ENCODE assay signal across 19 cellular contexts in the genomic region with DNA sequence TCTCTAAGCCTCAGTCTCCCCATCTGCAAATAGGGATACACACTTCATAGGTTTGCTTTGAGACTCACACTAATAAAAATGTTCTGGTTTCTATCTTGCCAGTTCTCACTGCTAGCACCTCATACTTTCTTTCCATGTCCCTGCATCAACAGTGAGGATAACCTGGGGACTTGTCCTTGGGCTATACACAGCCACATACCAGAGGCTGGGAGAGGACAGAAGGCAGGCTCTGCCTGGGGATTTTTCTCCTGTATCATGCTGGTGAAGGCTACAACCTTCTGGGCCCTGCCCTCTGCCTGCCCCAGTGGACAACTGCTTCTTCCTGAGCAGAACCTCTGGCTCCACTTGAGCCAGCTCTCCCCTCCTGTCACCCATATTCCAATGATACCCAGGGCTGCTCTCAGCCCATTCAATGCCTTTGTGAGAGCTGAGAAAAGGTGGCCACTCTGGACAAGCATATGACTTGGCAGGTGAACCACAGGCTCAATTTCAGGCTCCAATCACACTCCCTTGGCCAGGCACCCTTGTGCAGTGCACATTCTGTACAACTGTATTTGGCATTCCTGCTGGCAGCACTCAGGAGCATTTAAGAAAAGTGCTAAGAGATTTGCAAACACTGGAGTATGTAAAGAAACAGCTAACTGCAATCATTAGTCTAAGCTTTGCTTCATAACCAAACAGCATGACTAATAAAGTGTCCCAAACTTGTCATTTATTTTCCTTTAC.
"Had no signal": no experiment of that assay in that cellular context is flagged by ENCODE, and none has a peak within 500 bp of the region (broad histone marks: within the 10 kb centered on the region; RNA-seq: fewer than 3 reads in every experiment).

No MANE protein-coding gene starts in this region.

- H3K4me3 ChIP-seq: dorsolateral prefrontal cortex, gastrocnemius medialis, heart right ventricle, stomach, uterus had no signal

- H3K9me3 ChIP-seq: gastrocnemius medialis, uterus had no signal

- H3K4me1 ChIP-seq: gastrocnemius medialis, heart right ventricle, parathyroid adenoma, stomach, uterus had no signal

- H3K36me3 ChIP-seq: gastrocnemius medialis, heart right ventricle, stomach, uterus had no signal

- H3K4me1 Mint-ChIP-seq: nephron had no signal

- H3K4me3 Mint-ChIP-seq: nephron had no signal

- H3K36me3 Mint-ChIP-seq: type B pancreatic cell had no signal

- H3K27ac ChIP-seq: dorsolateral prefrontal cortex, gastrocnemius medialis, heart right ventricle, parathyroid adenoma, stomach, uterus had no signal

- ATAC-seq: gastrocnemius medialis, heart right ventricle, left cardiac atrium, left ventricle myocardium superior had no signal

- H3K27me3 ChIP-seq: gastrocnemius medialis, uterus had no signal

- H3K27ac Mint-ChIP-seq: type B pancreatic cell had no signal

- DNase-seq: cortex of kidney; dorsolateral prefrontal cortex; effector CD8-positive, alpha-beta T cell; gastrocnemius medialis; heart right ventricle; hypothalamus; islet precursor cell; left cardiac atrium; left ventricle myocardium superior; naive B cell; small intestine; stimulated activated CD4-positive, alpha-beta T cell treated with anti-CD3 and anti-CD28 coated beads, Interleukin-12 subunit alpha, Interleukin-12 subunit beta, amount 100 ng/mL, for 4 hours; stimulated activated naive CD4-positive, alpha-beta T cell; stomach; substantia nigra; uterus had no signal
